17 cellular contexts compared by ENCODE assay signal in genomic region chr9:107948086-107948485, GRCh38.
"Had no signal": no experiment of that assay in that cellular context is flagged by ENCODE, and none has a peak within 500 bp of the region (broad histone marks: within the 10 kb centered on the region; RNA-seq: fewer than 3 reads in every experiment).

No MANE protein-coding gene starts in this region.

- H3K27ac ChIP-seq: cardiac muscle cell, esophagus muscularis mucosa, left ventricle myocardium inferior, prostate gland, right atrium auricular region, suprapubic skin, transverse colon, vagina had no signal

- H3K27me3 ChIP-seq: cardiac muscle cell, esophagus muscularis mucosa, right atrium auricular region, suprapubic skin, transverse colon, vagina had no signal

- H3K4me1 ChIP-seq: esophagus muscularis mucosa, left ventricle myocardium inferior, prostate gland, right atrium auricular region, suprapubic skin, transverse colon, vagina had no signal

- H3K9me3 ChIP-seq: mucosa of descending colon, prostate gland, transverse colon, vagina had no signal

- H3K36me3 ChIP-seq: cardiac muscle cell, esophagus muscularis mucosa, left ventricle myocardium inferior, prostate gland, right atrium auricular region, suprapubic skin, transverse colon, vagina had no signal

- H3K4me3 ChIP-seq: cardiac muscle cell, esophagus muscularis mucosa, left ventricle myocardium inferior, mucosa of descending colon, prostate gland, right atrium auricular region, suprapubic skin, transverse colon, vagina had no signal

- DNase-seq: activated CD4-positive, alpha-beta T cell treated with anti-CD3 and anti-CD28 coated beads, Interleukin-2, amount 50 U/mL, for 48 hours; activated T-cell treated with anti-CD3 and anti-CD28 coated beads for 4 hours; dermis blood vessel endothelial cell; effector memory CD4-positive, alpha-beta T cell; left ventricle myocardium inferior; mucosa of descending colon; naive thymus-derived CD8-positive, alpha-beta T cell; small intestine; stimulated activated CD4-positive, alpha-beta T cell treated with anti-CD3 and anti-CD28 coated beads, Interleukin-4, amount 100 ng/mL, for 1 hour; stimulated activated naive CD8-positive, alpha-beta T cell treated with anti-CD3 and anti-CD28 coated beads, Interleukin-15, amount 100 ng/mL, for 72 hours; transverse colon had no signal

- ATAC-seq: mucosa of descending colon; naive thymus-derived CD8-positive, alpha-beta T cell; stimulated activated naive CD8-positive, alpha-beta T cell treated with anti-CD3 and anti-CD28 coated beads, Interleukin-15, amount 100 ng/mL, for 72 hours had no signal
